ENCODE assay signal across 1 cellular context in the genomic region with DNA sequence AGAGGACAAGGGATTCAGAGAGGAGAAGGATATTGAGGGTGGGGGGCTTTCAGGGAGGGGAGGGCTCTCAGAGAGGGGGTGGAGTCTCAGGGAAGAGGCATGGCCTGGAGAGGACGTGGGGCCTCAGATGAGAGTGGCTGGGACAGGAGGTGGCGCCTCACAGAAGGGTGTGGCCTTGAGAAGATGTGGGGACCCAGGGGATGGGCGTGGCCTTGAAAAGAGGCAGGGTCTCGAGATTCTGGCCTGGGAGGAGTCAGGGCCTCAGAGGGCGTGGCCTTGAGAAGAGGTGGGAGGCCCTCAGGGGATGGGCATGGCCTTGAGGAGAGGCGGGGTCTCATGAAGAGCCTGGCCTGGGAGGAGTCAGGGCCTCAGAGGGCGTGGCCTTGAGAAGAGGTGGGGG.
TF ChIP-seq lines count a peak whose summit lies in the region.

No MANE protein-coding gene starts in this region.

TF ChIP-seq in K562, 482 proteins besides CTCF, POLR2A, EP300 and RAD21:
- TF ChIP-seq, protein P1, sequence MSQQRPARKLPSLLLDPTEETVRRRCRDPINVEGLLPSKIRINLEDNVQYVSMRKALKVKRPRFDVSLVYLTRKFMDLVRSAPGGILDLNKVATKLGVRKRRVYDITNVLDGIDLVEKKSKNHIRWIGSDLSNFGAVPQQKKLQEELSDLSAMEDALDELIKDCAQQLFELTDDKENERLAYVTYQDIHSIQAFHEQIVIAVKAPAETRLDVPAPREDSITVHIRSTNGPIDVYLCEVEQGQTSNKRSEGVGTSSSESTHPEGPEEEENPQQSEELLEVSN (IDR thresholded peaks at IDR 0.05; ENCODE audit: borderline replicate concordance in 1 of 2, extremely low read depth in 1 of 2, insufficient read depth in 1 of 2, insufficient read length in 1 of 2, low read depth in 1 of 2, low read length in 1 of 2, poor library complexity in 1 of 2, severe bottlenecking in 1 of 2) = no peak
- TF ChIP-seq, protein P2, sequence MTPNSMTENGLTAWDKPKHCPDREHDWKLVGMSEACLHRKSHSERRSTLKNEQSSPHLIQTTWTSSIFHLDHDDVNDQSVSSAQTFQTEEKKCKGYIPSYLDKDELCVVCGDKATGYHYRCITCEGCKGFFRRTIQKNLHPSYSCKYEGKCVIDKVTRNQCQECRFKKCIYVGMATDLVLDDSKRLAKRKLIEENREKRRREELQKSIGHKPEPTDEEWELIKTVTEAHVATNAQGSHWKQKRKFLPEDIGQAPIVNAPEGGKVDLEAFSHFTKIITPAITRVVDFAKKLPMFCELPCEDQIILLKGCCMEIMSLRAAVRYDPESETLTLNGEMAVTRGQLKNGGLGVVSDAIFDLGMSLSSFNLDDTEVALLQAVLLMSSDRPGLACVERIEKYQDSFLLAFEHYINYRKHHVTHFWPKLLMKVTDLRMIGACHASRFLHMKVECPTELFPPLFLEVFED (CRISPR knock-in tag; conservative IDR thresholded peaks at IDR 0.05) = no peak
- no peak for TF ChIP-seq YY1 (IDR thresholded peaks at IDR 0.05; ENCODE audit: borderline replicate concordance in 1 of 3, control insufficient read depth in 1 of 3, extremely low read depth in 1 of 3, insufficient read depth in 3 of 3, insufficient read length in 1 of 3, insufficient replicate concordance in 2 of 3, low read depth in 1 of 3, low read length in 2 of 3)
- TF ChIP-seq, protein P3, sequence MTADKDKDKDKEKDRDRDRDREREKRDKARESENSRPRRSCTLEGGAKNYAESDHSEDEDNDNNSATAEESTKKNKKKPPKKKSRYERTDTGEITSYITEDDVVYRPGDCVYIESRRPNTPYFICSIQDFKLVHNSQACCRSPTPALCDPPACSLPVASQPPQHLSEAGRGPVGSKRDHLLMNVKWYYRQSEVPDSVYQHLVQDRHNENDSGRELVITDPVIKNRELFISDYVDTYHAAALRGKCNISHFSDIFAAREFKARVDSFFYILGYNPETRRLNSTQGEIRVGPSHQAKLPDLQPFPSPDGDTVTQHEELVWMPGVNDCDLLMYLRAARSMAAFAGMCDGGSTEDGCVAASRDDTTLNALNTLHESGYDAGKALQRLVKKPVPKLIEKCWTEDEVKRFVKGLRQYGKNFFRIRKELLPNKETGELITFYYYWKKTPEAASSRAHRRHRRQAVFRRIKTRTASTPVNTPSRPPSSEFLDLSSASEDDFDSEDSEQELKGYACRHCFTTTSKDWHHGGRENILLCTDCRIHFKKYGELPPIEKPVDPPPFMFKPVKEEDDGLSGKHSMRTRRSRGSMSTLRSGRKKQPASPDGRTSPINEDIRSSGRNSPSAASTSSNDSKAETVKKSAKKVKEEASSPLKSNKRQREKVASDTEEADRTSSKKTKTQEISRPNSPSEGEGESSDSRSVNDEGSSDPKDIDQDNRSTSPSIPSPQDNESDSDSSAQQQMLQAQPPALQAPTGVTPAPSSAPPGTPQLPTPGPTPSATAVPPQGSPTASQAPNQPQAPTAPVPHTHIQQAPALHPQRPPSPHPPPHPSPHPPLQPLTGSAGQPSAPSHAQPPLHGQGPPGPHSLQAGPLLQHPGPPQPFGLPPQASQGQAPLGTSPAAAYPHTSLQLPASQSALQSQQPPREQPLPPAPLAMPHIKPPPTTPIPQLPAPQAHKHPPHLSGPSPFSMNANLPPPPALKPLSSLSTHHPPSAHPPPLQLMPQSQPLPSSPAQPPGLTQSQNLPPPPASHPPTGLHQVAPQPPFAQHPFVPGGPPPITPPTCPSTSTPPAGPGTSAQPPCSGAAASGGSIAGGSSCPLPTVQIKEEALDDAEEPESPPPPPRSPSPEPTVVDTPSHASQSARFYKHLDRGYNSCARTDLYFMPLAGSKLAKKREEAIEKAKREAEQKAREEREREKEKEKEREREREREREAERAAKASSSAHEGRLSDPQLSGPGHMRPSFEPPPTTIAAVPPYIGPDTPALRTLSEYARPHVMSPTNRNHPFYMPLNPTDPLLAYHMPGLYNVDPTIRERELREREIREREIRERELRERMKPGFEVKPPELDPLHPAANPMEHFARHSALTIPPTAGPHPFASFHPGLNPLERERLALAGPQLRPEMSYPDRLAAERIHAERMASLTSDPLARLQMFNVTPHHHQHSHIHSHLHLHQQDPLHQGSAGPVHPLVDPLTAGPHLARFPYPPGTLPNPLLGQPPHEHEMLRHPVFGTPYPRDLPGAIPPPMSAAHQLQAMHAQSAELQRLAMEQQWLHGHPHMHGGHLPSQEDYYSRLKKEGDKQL (CRISPR knock-in tag; IDR thresholded peaks at IDR 0.05; ENCODE audit: borderline replicate concordance) = no peak
- no peak for TF ChIP-seq CBFA2T3 (IDR thresholded peaks at IDR 0.05)
- TF ChIP-seq TOE1 (IDR thresholded peaks at IDR 0.05; ENCODE audit: borderline replicate concordance) = no peak
- TF ChIP-seq TOE1 (CRISPR knock-in tag; IDR thresholded peaks at IDR 0.05; ENCODE audit: borderline replicate concordance, low read depth) = no peak
- TF ChIP-seq ZNF507 (tag; conservative IDR thresholded peaks at IDR 0.05) = no peak
